In the genomic region with DNA sequence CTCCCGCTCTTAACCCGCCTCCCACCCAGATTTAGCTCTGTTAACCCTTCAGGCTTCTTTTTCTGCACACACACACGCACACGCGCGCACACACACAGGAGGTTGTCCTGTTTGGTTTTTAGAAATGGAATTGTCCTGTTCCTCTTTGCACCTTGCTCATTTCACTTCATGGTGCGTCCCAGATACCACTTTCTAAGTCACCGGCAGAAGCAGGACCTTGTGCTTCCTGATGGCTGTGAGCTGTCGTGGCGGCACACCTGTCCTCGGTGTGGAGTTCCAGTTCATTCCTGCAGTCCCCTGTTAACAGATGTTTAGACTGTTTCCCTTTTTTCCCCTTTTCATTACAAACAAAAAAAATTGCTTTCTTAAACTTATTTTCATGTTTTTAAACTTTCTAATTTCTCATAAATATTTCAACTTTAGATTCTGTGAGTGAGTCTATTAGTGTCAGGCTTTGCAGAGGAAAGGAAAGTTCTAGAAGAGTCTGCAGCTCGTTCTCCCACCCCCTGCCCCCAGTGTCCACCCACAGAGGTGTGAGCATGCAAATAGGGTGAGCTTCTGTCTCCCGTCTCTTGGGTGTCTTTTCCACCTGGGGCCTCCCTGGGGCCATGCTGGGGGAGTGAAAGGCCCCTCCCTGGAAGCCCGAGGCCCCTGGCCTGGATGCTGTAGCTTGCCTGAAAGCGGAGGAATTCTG, we compare ENCODE assay signal across 28 cellular contexts.
DNase-seq lines count a peak whose midpoint lies in the region; ATAC-seq and TF ChIP-seq lines count a peak whose summit lies in the region.
"Had no signal": no experiment of that assay in that cellular context is flagged by ENCODE, and none has a peak within 500 bp of the region (broad histone marks: within the 10 kb centered on the region; RNA-seq: fewer than 3 reads in every experiment).

No MANE protein-coding gene starts in this region.

- no peaks in the 10 kb centered on the region for H3K79me1 ChIP-seq in trophoblast cell (ENCODE audit: low read length)

- H3K9me3 ChIP-seq in Karpas-422 (ENCODE audit: low read length), result no peaks in the 10 kb centered on the region
- H3K9me3 ChIP-seq in adipocyte (ENCODE audit: control insufficient read depth, low read length), result no peaks in the 10 kb centered on the region
- no peaks in the 10 kb centered on the region for H3K9me3 ChIP-seq in spleen
- peaks cover 4% of the 10 kb centered on the region for H3K9me3 ChIP-seq in trophoblast cell (ENCODE audit: insufficient read depth, low read depth, low read length)
- H3K9me3 ChIP-seq: Caco-2, esophagus squamous epithelium, HAP-1, pancreas, tibial nerve had no signal

- H2AFZ ChIP-seq in Karpas-422 (ENCODE audit: low read length) (no peak overlapping the region), trophoblast cell (ENCODE audit: insufficient read depth, low read length, poor library complexity) (no peak overlapping the region)

- H3K79me2 ChIP-seq in Karpas-422 (ENCODE audit: low read length), result peaks cover 82% of the 10 kb centered on the region
- H3K79me2 ChIP-seq in trophoblast cell (ENCODE audit: control insufficient read depth, insufficient read depth, low read length, poor library complexity), result no peaks in the 10 kb centered on the region

- H3K27ac Mint-ChIP-seq in memory B cell, result peak overlapping the region; percentile 80
- H3K27ac Mint-ChIP-seq: activated T-cell treated with anti-CD3 and anti-CD28 coated beads, Interleukin-2, amount 50 U/mL, for 72 hours had no signal

- TF ChIP-seq POLR2A in spleen (IDR thresholded peaks at IDR 0.05), result no peak

- H3K14ac ChIP-seq in trophoblast cell (ENCODE audit: low read length), result no peak overlapping the region

- intact Hi-C loops in spleen (cut with DNase I; ENCODE audit: low total_unique reads), result loop anchor here (10.0 kb wide), 1 partner anchor 68 kb away; no protein-coding TSS in a partner anchor

- peaks cover 10% of the 10 kb centered on the region; the same call in 1 of the 2 replicates for H4K20me1 ChIP-seq in Karpas-422 (ENCODE audit: insufficient read depth, low read depth, low read length)

- H4K91ac ChIP-seq in trophoblast cell (ENCODE audit: low read depth, low read length), result no peak overlapping the region

- no peak overlapping the region for H2BK5ac ChIP-seq in trophoblast cell (ENCODE audit: low read depth, low read length, poor library complexity)

- no peak overlapping the region for H4K8ac ChIP-seq in trophoblast cell (ENCODE audit: low read depth, low read length)

- DNase-seq in Karpas-422 (peak; percentile 95), adipocyte (ENCODE audit: low read depth) (no peak), memory B cell (ENCODE audit: low spot score in 2 of 2) (no peak), spleen (no peak), trophoblast cell (no peak), HPDE6-E6E7 (ENCODE audit: extremely low spot score) (no peak)
- DNase-seq: activated CD4-positive, alpha-beta T cell treated with anti-CD3 and anti-CD28 coated beads, Interleukin-2, amount 50 U/mL, for 48 hours; activated CD4-positive, CD25-positive, alpha-beta regulatory T cell; activated naive CD4-positive, alpha-beta T cell; activated T-cell treated with anti-CD3 and anti-CD28 coated beads, Interleukin-2, amount 50 U/mL, for 72 hours; Caco-2; DMS53; dorsolateral prefrontal cortex; esophagus squamous epithelium; foreskin keratinocyte; NCI-H1048; NCI-H1694 treated with DMSO at 0.1 percent for 48 hours; NCI-H446 treated with DMSO at 0.1 percent for 48 hours; NCI-H82; stimulated activated CD8-positive, alpha-beta memory T cell treated with anti-CD3 and anti-CD28 coated beads, Interleukin-4, amount 100 ng/mL, for 48 hours; T-helper 1 cell had no signal

- no peak for ATAC-seq in memory B cell (ENCODE audit: low read depth)
- ATAC-seq in GM18870 (IDR thresholded peaks at IDR 0.05; ENCODE audit: unreplicated experiment), result no peak
- ATAC-seq: activated T-cell treated with anti-CD3 and anti-CD28 coated beads, Interleukin-2, amount 50 U/mL, for 72 hours; foreskin keratinocyte had no signal

- H3K18ac ChIP-seq in trophoblast cell (ENCODE audit: low read length), result no peak overlapping the region

- no peaks in the 10 kb centered on the region for H3K9me2 ChIP-seq in Karpas-422 (replicated peaks; ENCODE audit: insufficient read depth, low read length)

- 63 to 76% (median 67%) methylated on average over 15 of the region's 15 CpGs for WGBS in spleen, 5 donors
- no CpG with 5 or more reads among the region's 15 CpGs for WGBS in trophoblast cell (ENCODE audit: extremely low coverage, insufficient coverage, insufficient read length)

- no peaks in the 10 kb centered on the region for H3K36me3 Mint-ChIP-seq in memory B cell
- H3K36me3 Mint-ChIP-seq: CD14-positive monocyte had no signal

- no peak overlapping the region for H2BK12ac ChIP-seq in trophoblast cell (ENCODE audit: low read length)

- no peak overlapping the region for H3K4ac ChIP-seq in trophoblast cell (ENCODE audit: low read depth, low read length)

- H3K4me2 ChIP-seq in Karpas-422 (ENCODE audit: low read depth, low read length, poor library complexity, severe bottlenecking) (peak overlapping the region; percentile 97), trophoblast cell (ENCODE audit: low read length) (no peak overlapping the region)

- H3K4me3 ChIP-seq in Karpas-422 (ENCODE audit: low read length) (peak overlapping the region; percentile 90), adipocyte (ENCODE audit: low read length) (no peak overlapping the region), spleen (peak overlapping the region in 2 of 8 donors; percentile 18 to 23), trophoblast cell (ENCODE audit: low read depth, low read length) (no peak overlapping the region)
- H3K4me3 ChIP-seq: dorsolateral prefrontal cortex, esophagus squamous epithelium, HAP-1, pancreas, tibial nerve had no signal

- H3K36me3 ChIP-seq in Karpas-422 (ENCODE audit: insufficient read depth, low read length) (peaks cover 24% of the 10 kb centered on the region; the same call in 1 of the 2 replicates), adipocyte (ENCODE audit: control insufficient read depth, insufficient read depth, low read length, severe bottlenecking) (no peaks in the 10 kb centered on the region), spleen (no peaks in the 10 kb centered on the region), trophoblast cell (ENCODE audit: control insufficient read depth in 1 of 2, insufficient read depth in 2 of 2, low read length in 2 of 2) (no peaks in the 10 kb centered on the region)
- H3K36me3 ChIP-seq: esophagus squamous epithelium, HAP-1, pancreas, tibial nerve had no signal

- H3K27ac ChIP-seq in Karpas-422 (ENCODE audit: low read length), result peak overlapping the region; percentile 100
- H3K27ac ChIP-seq in spleen, result peak overlapping the region in 6 of 8 donors; percentile 1 to 58 (median 38)
- no peak overlapping the region for H3K27ac ChIP-seq in trophoblast cell (ENCODE audit: low read depth, low read length)
- H3K27ac ChIP-seq: esophagus squamous epithelium, foreskin keratinocyte, pancreas, RWPE1 had no signal

- peaks cover 47% of the 10 kb centered on the region for H3K4me1 Mint-ChIP-seq in memory B cell

- H2AK5ac ChIP-seq in trophoblast cell (ENCODE audit: low read length), result no peak overlapping the region

- TF ChIP-seq CTCF in spleen (IDR thresholded peaks at IDR 0.05 in 8 of 11, conservative IDR thresholded peaks at IDR 0.05 in 3 of 11), result no peak

- H3K23ac ChIP-seq in trophoblast cell (ENCODE audit: low read length), result no peak overlapping the region

- H3K27me3 Mint-ChIP-seq in memory B cell, result no peaks in the 10 kb centered on the region

- H2BK120ac ChIP-seq in trophoblast cell (ENCODE audit: insufficient read depth, low read length, poor library complexity), result no peak overlapping the region

- no peak overlapping the region for H4K12ac ChIP-seq in trophoblast cell (ENCODE audit: low read depth, low read length)

- peak overlapping the region; percentile 99 for H3K9ac ChIP-seq in Karpas-422 (ENCODE audit: low read length)
- peak overlapping the region; percentile 54 for H3K9ac ChIP-seq in adipocyte (ENCODE audit: low read length)
- H3K9ac ChIP-seq in trophoblast cell (ENCODE audit: low read length), result no peak overlapping the region

- H3K27me3 ChIP-seq in Karpas-422 (ENCODE audit: low read length) (no peaks in the 10 kb centered on the region), adipocyte (replicated peaks; ENCODE audit: control insufficient read depth, insufficient read depth, low read length) (no peaks in the 10 kb centered on the region), spleen (replicated peaks in 1 of 7) (no peaks in the 10 kb centered on the region), trophoblast cell (ENCODE audit: insufficient read depth, low read length) (no peaks in the 10 kb centered on the region)
- H3K27me3 ChIP-seq: dorsolateral prefrontal cortex, esophagus squamous epithelium, foreskin keratinocyte, pancreas, tibial nerve had no signal

- H3K4me1 ChIP-seq in Karpas-422 (ENCODE audit: low read length) (peaks cover 96% of the 10 kb centered on the region), adipocyte (ENCODE audit: control insufficient read depth, insufficient read depth, low read length) (peaks cover 8% of the 10 kb centered on the region), spleen (peaks cover 7 to 98% (median 48%) of the 10 kb centered on the region in 6 donors), trophoblast cell (ENCODE audit: control insufficient read depth in 1 of 2, insufficient read depth in 2 of 2, low read length in 2 of 2) (peaks cover 0 to 3% of the 10 kb centered on the region in 2 experiments)
- H3K4me1 ChIP-seq: foreskin keratinocyte, HAP-1, pancreas had no signal

- peak overlapping the region; percentile 80 for H3K4me3 Mint-ChIP-seq in memory B cell
- H3K4me3 Mint-ChIP-seq: activated T-cell treated with anti-CD3 and anti-CD28 coated beads, Interleukin-2, amount 50 U/mL, for 72 hours; CD14-positive monocyte; neural crest cell had no signal

- H3K9me3 Mint-ChIP-seq in memory B cell, result no peaks in the 10 kb centered on the region
- H3K9me3 Mint-ChIP-seq: activated T-cell treated with anti-CD3 and anti-CD28 coated beads, Interleukin-2, amount 50 U/mL, for 72 hours; CD14-positive monocyte; neural crest cell had no signal
